ENCODE assay signal across 4 cellular contexts in genomic region chr17:80049986-80050385, GRCh38.
TF ChIP-seq lines count a peak whose summit lies in the region.

No MANE protein-coding gene starts in this region.

TF ChIP-seq in IMR-90, 13 proteins besides CTCF, POLR2A, EP300 and RAD21:
- TF ChIP-seq CEBPB (IDR thresholded peaks at IDR 0.05; ENCODE audit: low read depth, low read length), result no peak
- no peak for TF ChIP-seq CHD1 (IDR thresholded peaks at IDR 0.05; ENCODE audit: low read depth, low read length)
- TF ChIP-seq RFX5 (IDR thresholded peaks at IDR 0.05; ENCODE audit: low read depth, low read length), result no peak
- TF ChIP-seq FOS (IDR thresholded peaks at IDR 0.05; ENCODE audit: low read depth, low read length), result no peak
- no peak for TF ChIP-seq ELK1 (IDR thresholded peaks at IDR 0.05; ENCODE audit: borderline replicate concordance, low read depth, low read length)
- no peak for TF ChIP-seq SMC3 (IDR thresholded peaks at IDR 0.05; ENCODE audit: low read depth, low read length)
- no peak for TF ChIP-seq MXI1 (IDR thresholded peaks at IDR 0.05; ENCODE audit: borderline replicate concordance, low read depth, low read length)
- no peak for TF ChIP-seq MAZ (IDR thresholded peaks at IDR 0.05; ENCODE audit: borderline replicate concordance, low read depth, low read length)
- no peak for TF ChIP-seq USF2 (IDR thresholded peaks at IDR 0.05; ENCODE audit: low read depth, low read length)
- TF ChIP-seq NFE2L2 (IDR thresholded peaks at IDR 0.05; ENCODE audit: low read depth, low read length), result no peak
- no peak for TF ChIP-seq RCOR1 (IDR thresholded peaks at IDR 0.05; ENCODE audit: insufficient replicate concordance, low read length)
- TF ChIP-seq BHLHE40 (IDR thresholded peaks at IDR 0.05; ENCODE audit: low read depth, low read length), result no peak
TF ChIP-seq in IMR-90: peak in this region for 0.

TF ChIP-seq in K562, 482 proteins besides CTCF, POLR2A, EP300 and RAD21:
- TF ChIP-seq RCOR1 (IDR thresholded peaks at IDR 0.05; ENCODE audit: borderline replicate concordance in 1 of 2, low read depth in 2 of 2, low read length in 2 of 2) (no peak), TAF7 (tag; IDR thresholded peaks at IDR 0.05) (no peak), NRF1 (conservative IDR thresholded peaks at IDR 0.05 in 1 of 2, IDR thresholded peaks at IDR 0.05 in 1 of 2) (peak; percentile 24 to 37; a peak in 3 of 4 replicates), DPF2 (IDR thresholded peaks at IDR 0.05) (no peak), ZNF398 (CRISPR knock-in tag; IDR thresholded peaks at IDR 0.05) (no peak)

TF ChIP-seq in GM23338, 12 proteins besides CTCF, POLR2A, EP300 and RAD21:
- no peak for TF ChIP-seq ZNF331 (CRISPR knock-in tag; IDR thresholded peaks at IDR 0.05; ENCODE audit: low read depth)
- TF ChIP-seq JUNB (IDR thresholded peaks at IDR 0.05; ENCODE audit: unreplicated experiment), result no peak
- TF ChIP-seq EZH2 (IDR thresholded peaks at IDR 0.05; ENCODE audit: low read depth, unreplicated experiment), result no peak
- TF ChIP-seq EZH2phosphoT487 (IDR thresholded peaks at IDR 0.05; ENCODE audit: unreplicated experiment), result no peak
- TF ChIP-seq CREB1 (CRISPR knock-in tag; IDR thresholded peaks at IDR 0.05; ENCODE audit: low read depth), result no peak
- TF ChIP-seq POLR2AphosphoS5 (IDR thresholded peaks at IDR 0.05; ENCODE audit: low read depth), result no peak
- TF ChIP-seq NANOG (IDR thresholded peaks at IDR 0.05; ENCODE audit: borderline replicate concordance), result no peak

TF ChIP-seq in SK-N-SH treated with all-trans-retinoic acid at 6 μM for 48 hours, 23 proteins besides CTCF, POLR2A, EP300 and RAD21:
- TF ChIP-seq ZC3H10 (CRISPR knock-in tag; IDR thresholded peaks at IDR 0.05) (no peak), ESRRG (CRISPR knock-in tag; IDR thresholded peaks at IDR 0.05) (no peak), PATZ1 (CRISPR knock-in tag; IDR thresholded peaks at IDR 0.05; ENCODE audit: borderline replicate concordance) (no peak), ZFP30 (CRISPR knock-in tag; IDR thresholded peaks at IDR 0.05) (no peak), TCF4 (CRISPR knock-in tag; IDR thresholded peaks at IDR 0.05; ENCODE audit: borderline replicate concordance) (no peak), RARB (CRISPR knock-in tag; IDR thresholded peaks at IDR 0.05) (no peak), ARNTL (CRISPR knock-in tag; IDR thresholded peaks at IDR 0.05; ENCODE audit: borderline replicate concordance, low read depth) (no peak), OSR1 (CRISPR knock-in tag; IDR thresholded peaks at IDR 0.05) (no peak), CSDC2 (CRISPR knock-in tag; IDR thresholded peaks at IDR 0.05) (no peak), ZNF8 (CRISPR knock-in tag; IDR thresholded peaks at IDR 0.05) (no peak), CREB5 (CRISPR knock-in tag; IDR thresholded peaks at IDR 0.05; ENCODE audit: low read depth) (no peak), ZNF565 (CRISPR knock-in tag; conservative IDR thresholded peaks at IDR 0.05; ENCODE audit: low read depth) (no peak), BACH2 (CRISPR knock-in tag; IDR thresholded peaks at IDR 0.05; ENCODE audit: borderline replicate concordance) (no peak)
